In the genomic region with DNA sequence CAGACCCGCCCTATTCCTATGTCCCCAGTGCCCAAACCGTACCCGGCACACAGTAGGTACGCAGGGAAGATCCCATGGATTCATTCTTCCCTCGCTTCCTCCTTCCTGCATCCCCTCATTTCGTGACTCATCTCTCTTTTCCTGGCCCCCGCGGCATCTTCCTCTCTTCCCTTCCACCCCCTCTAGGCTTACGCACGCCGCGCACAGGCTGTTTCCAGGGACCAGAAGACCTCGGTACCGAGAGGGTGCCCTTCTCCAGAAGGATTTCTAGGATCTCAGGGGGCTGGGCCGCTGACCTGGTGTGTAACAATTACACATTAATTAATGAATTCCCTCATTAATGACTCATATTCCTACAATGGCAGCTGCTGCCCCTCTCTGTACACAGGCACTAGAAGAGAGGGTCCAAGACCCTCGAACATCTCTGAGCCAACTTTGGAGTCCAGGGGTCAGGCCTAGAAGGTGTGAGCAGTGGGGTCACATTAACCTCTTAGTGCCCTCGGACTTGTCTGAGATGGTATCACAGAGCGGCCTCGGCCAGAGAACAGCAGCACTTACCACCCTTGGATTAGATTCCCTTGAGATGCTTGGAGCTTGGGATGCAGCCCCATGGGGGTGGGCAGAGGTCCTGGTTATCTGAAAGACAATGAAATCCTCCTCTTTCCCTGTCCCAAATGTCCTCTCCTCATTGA, we compare ENCODE assay signal across 1 cellular context.
TF ChIP-seq lines count a peak whose summit lies in the region.

No MANE protein-coding gene starts in this region.

TF ChIP-seq in SK-N-SH treated with all-trans-retinoic acid at 6 μM for 48 hours, 23 proteins besides CTCF, POLR2A, EP300 and RAD21:
- TF ChIP-seq GLIS3 (CRISPR knock-in tag; IDR thresholded peaks at IDR 0.05): no peak
- TF ChIP-seq ZNF8 (CRISPR knock-in tag; IDR thresholded peaks at IDR 0.05): no peak
- TF ChIP-seq CSRNP3 (CRISPR knock-in tag; IDR thresholded peaks at IDR 0.05): no peak
